9 cellular contexts compared by ENCODE assay signal in genomic region chr2:231396058-231396821, GRCh38. TPM values are rescaled to one million over a fixed set of nuclear protein-coding genes. Genes with fewer than 3 reads are reported as not detected.
DNase-seq lines count a peak whose midpoint lies in the region; ATAC-seq and TF ChIP-seq lines count a peak whose summit lies in the region.
"Had no signal": no experiment of that assay in that cellular context is flagged by ENCODE, and none has a peak within 500 bp of the region (broad histone marks: within the 10 kb centered on the region; RNA-seq: fewer than 3 reads in every experiment).

No MANE protein-coding gene starts in this region.

- peaks cover 3% of the 10 kb centered on the region for H3K4me1 ChIP-seq in rectal smooth muscle tissue (ENCODE audit: control insufficient read depth, insufficient read depth, low read length)

- POLR2A ChIA-PET in activated B cell treated with CpG ODN at 0.5 μM for 24 hours (lab: Charles Lee) = interaction anchor here (0.6 to 4.9 kb wide), 8 partner anchors 9 to 169 kb away, joined by 3 to 50 read pairs (median 5); partner anchors contain the start of gene NCL

- no peaks in the 10 kb centered on the region for H3K27me3 Mint-ChIP-seq in activated B cell treated with CpG ODN at 0.5 μM for 24 hours

- H3K4me1 Mint-ChIP-seq in activated B cell treated with CpG ODN at 0.5 μM for 24 hours = peaks cover 59% of the 10 kb centered on the region

- peak overlapping the region; percentile 81 for H3K27ac Mint-ChIP-seq in activated B cell treated with CpG ODN at 0.5 μM for 24 hours

- no peak for TF ChIP-seq POLR2A in erythroblast (IDR thresholded peaks at IDR 0.05; ENCODE audit: low read length)

- CTCF ChIA-PET in activated B cell treated with CpG ODN at 0.5 μM for 24 hours (lab: Charles Lee) = interaction anchor here (0.8 to 1.3 kb wide), 5 partner anchors 9 to 293 kb away, joined by 3 to 6 read pairs (median 4); no protein-coding TSS in a partner anchor

- ATAC-seq in activated B cell treated with CpG ODN at 0.5 μM for 24 hours (ENCODE audit: low read depth) (no peak), HG02884 (IDR thresholded peaks at IDR 0.05; ENCODE audit: unreplicated experiment) (no peak)

- TF ChIP-seq CTCF in GM12875 (IDR thresholded peaks at IDR 0.05; ENCODE audit: borderline replicate concordance, insufficient read depth, low read depth, low read length) = no peak
- no peak for TF ChIP-seq CTCF in activated B cell treated with CpG ODN at 0.5 μM for 24 hours (IDR thresholded peaks at IDR 0.05)

- intact Hi-C loops in activated B cell treated with CpG ODN at 0.5 μM for 24 hours (cut with micrococcal nuclease) = no loop called here

- H3K27ac ChIP-seq in rectal smooth muscle tissue (ENCODE audit: low read depth, low read length) = no peak overlapping the region

- no peaks in the 10 kb centered on the region for H3K36me3 ChIP-seq in rectal smooth muscle tissue (ENCODE audit: control insufficient read depth, insufficient read depth, low read length)

- H3K9me3 Mint-ChIP-seq in activated B cell treated with CpG ODN at 0.5 μM for 24 hours = no peaks in the 10 kb centered on the region

- peak overlapping the region; percentile 85 for H3K4me3 Mint-ChIP-seq in activated B cell treated with CpG ODN at 0.5 μM for 24 hours

- H3K27me3 ChIP-seq in rectal smooth muscle tissue (ENCODE audit: control insufficient read depth, insufficient read depth, low read length) = no peaks in the 10 kb centered on the region

- peak; percentile 28 for DNase-seq in activated B cell treated with CpG ODN at 0.5 μM for 24 hours
- no peak for DNase-seq in erythroblast (lab: John Stamatoyannopoulos, UW)
- no peak for DNase-seq in AML-193 (lab: John Stamatoyannopoulos, UW)
- no peak for DNase-seq in activated effector memory CD4-positive, alpha-beta T cell treated with Interleukin-2 at 50 U/mL for 16 hours
- DNase-seq: activated CD4-positive, alpha-beta T cell treated with anti-CD3 and anti-CD28 coated beads for 4 hours had no signal

- H3K9ac ChIP-seq in rectal smooth muscle tissue (ENCODE audit: low read length) = no peak overlapping the region

- H3K36me3 Mint-ChIP-seq in activated B cell treated with CpG ODN at 0.5 μM for 24 hours (ENCODE audit: low read depth) = peaks cover 61% of the 10 kb centered on the region

- H3K4me3 ChIP-seq in GM12875 (ENCODE audit: low read depth, low read length) (peak overlapping the region; percentile 79), iPS-11a (ENCODE audit: low read depth, low read length) (peak overlapping the region; percentile 45), rectal smooth muscle tissue (ENCODE audit: low read length) (peak overlapping the region; percentile 48)

RNA-seq across cellular contexts. Expression of gene B3GNT7, which starts 0.7 kb away (rescaled TPM):
- 23.7 and 24.4 TPM in 2 replicates for total RNA-seq in activated B cell treated with CpG ODN at 0.5 μM for 24 hours
